In the genomic region with DNA sequence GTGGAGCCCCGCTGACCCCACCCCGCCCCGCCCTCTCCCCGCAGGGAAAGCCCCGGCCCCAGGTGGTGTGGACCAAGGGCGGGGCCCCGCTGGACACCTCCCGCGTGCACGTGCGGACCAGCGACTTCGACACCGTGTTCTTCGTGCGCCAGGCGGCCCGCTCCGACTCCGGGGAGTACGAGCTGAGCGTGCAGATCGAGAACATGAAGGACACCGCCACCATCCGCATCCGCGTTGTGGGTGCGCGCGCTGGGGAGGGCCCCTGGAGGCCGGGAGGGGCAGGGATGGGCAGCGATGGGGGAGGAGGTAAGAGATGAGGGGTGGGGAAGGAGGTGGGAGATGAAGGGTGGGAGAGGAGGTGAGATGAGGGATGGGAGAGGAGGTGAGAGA, we compare ENCODE assay signal across 27 cellular contexts. TPM values are rescaled to one million over a fixed set of nuclear protein-coding genes. Genes with fewer than 3 reads are reported as not detected.
"Had no signal": no experiment of that assay in that cellular context is flagged by ENCODE, and none has a peak within 500 bp of the region (broad histone marks: within the 10 kb centered on the region; RNA-seq: fewer than 3 reads in every experiment).

No MANE protein-coding gene starts in this region.

- H3K27ac ChIP-seq: esophagus squamous epithelium, neutrophil, prostate gland, right atrium auricular region, sigmoid colon, suprapubic skin, transverse colon, upper lobe of right lung, vagina had no signal

- ATAC-seq: effector memory CD8-positive, alpha-beta T cell; left lobe of liver; natural killer cell; stimulated activated effector memory CD8-positive, alpha-beta T cell treated with anti-CD3 and anti-CD28 coated beads, Interleukin-12 subunit alpha, Interleukin-12 subunit beta, amount 100 ng/mL, for 72 hours; upper lobe of right lung had no signal

- H3K9me3 Mint-ChIP-seq: effector memory CD8-positive, alpha-beta T cell; natural killer cell; stimulated activated effector memory CD8-positive, alpha-beta T cell treated with anti-CD3 and anti-CD28 coated beads, Interleukin-12 subunit alpha, Interleukin-12 subunit beta, amount 100 ng/mL, for 72 hours; stimulated activated naive CD8-positive, alpha-beta T cell treated with anti-CD3 and anti-CD28 coated beads, Interleukin-15, Interleukin-2, amounts not matched to agents 100 ng/mL and 50 ng/mL, for 24 hours had no signal

- H3K27me3 ChIP-seq: vagina had no signal

- DNase-seq: cortex of kidney; effector memory CD8-positive, alpha-beta T cell; erythroblast; esophagus squamous epithelium; foreskin melanocyte; hypothalamus; natural killer cell; sigmoid colon; stimulated activated CD4-positive, alpha-beta T cell treated with anti-CD3 and anti-CD28 coated beads, Interleukin-2, amount 100 ng/mL, for 24 hours; stimulated activated CD4-positive, alpha-beta T cell treated with anti-CD3 and anti-CD28 coated beads, Interleukin-4, amount 100 ng/mL, for 24 hours; transverse colon; upper lobe of right lung had no signal

- H3K27me3 Mint-ChIP-seq: memory B cell had no signal

- H3K36me3 Mint-ChIP-seq: memory B cell; natural killer cell; stimulated activated effector memory CD8-positive, alpha-beta T cell treated with anti-CD3 and anti-CD28 coated beads, Interleukin-12 subunit alpha, Interleukin-12 subunit beta, amount 100 ng/mL, for 72 hours had no signal

- H3K27ac Mint-ChIP-seq: effector memory CD8-positive, alpha-beta T cell; natural killer cell; stimulated activated naive CD8-positive, alpha-beta T cell treated with anti-CD3 and anti-CD28 coated beads, Interleukin-15, Interleukin-2, amounts not matched to agents 100 ng/mL and 50 ng/mL, for 24 hours had no signal

- FAIRE-seq: endometrium, keratinocyte had no signal

- H3K4me3 ChIP-seq: esophagus squamous epithelium, lung, prostate gland, right atrium auricular region, sigmoid colon, suprapubic skin, transverse colon, upper lobe of right lung, vagina had no signal

- H3K9me3 ChIP-seq: esophagus squamous epithelium, neutrophil, prostate gland, right atrium auricular region, sigmoid colon, suprapubic skin, transverse colon, upper lobe of right lung, vagina had no signal

- H3K4me3 Mint-ChIP-seq: effector memory CD8-positive, alpha-beta T cell; natural killer cell; stimulated activated naive CD8-positive, alpha-beta T cell treated with anti-CD3 and anti-CD28 coated beads, Interleukin-15, Interleukin-2, amounts not matched to agents 100 ng/mL and 50 ng/mL, for 24 hours had no signal

- H3K4me1 ChIP-seq: esophagus squamous epithelium, prostate gland, right atrium auricular region, sigmoid colon, suprapubic skin, transverse colon, upper lobe of right lung, vagina had no signal

- H3K36me3 ChIP-seq: esophagus squamous epithelium, neutrophil, prostate gland, right atrium auricular region, sigmoid colon, suprapubic skin, transverse colon, upper lobe of right lung, vagina had no signal

RNA-seq across cellular contexts. Expression of gene GARIN5A, which starts 17.6 kb away (rescaled TPM):
- total RNA-seq: vagina had no signal

RNA-seq across cellular contexts. Expression of gene MYBPC2, which starts 26.4 kb away (rescaled TPM):
- total RNA-seq: left lobe of liver, right atrium auricular region, sigmoid colon, vagina had no signal
- polyA plus RNA-seq: keratinocyte, liver, neural cell had no signal

RNA-seq across cellular contexts. Expression of gene SPIB, which starts 40.3 kb away (rescaled TPM):
- total RNA-seq: dermis microvascular lymphatic vessel endothelial cell, left lobe of liver, prostate gland, right atrium auricular region, suprapubic skin, vagina had no signal
- polyA plus RNA-seq: keratinocyte, neural cell had no signal
